ENCODE assay signal across 19 cellular contexts in the genomic region with DNA sequence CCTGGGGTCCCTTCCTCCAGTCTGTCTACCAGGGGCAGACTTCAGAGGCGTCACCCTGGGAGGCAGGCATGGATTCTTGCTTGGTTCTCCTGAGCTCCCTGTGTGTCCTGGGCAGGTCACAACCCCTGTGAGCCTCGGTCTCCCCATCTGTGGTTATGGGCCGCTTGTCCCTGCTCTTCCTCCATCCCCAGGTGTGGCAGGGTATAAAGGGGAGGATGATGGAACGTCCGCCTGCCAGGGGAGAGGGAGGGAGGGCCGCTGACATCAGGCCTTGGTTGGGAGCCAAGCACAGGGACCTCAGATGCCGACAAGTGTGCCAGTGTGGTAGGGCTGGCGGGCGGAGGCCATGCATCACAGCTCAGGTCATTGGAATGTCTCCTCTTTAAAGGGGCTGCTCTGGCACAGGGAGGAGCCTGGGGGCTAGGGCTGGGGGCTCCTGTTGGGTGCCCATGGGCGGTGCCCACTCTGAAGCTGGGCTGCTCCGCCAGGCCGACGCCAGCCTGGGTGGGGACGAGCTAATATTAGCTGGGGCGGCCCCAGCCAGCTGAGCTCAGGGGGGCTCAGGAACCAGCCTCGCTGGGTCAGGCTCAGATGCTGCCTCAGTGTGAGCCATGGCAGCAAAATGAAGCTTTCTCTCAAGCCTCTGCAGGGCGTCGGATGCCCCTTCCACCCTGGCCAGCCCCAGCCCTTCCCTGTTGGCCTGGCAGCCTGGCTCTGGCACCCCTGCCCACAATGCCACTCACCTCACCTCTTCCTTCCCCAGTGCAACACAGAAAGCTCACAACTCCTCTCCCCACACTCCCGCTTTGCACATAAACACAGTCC. TPM values are rescaled to one million over a fixed set of nuclear protein-coding genes. Genes with fewer than 3 reads are reported as not detected.
"Had no signal": no experiment of that assay in that cellular context is flagged by ENCODE, and none has a peak within 500 bp of the region (broad histone marks: within the 10 kb centered on the region; RNA-seq: fewer than 3 reads in every experiment).

No MANE protein-coding gene starts in this region.

- H3K4me1 ChIP-seq: ascending aorta, left lung, thyroid gland had no signal

- ATAC-seq: activated CD4-positive, CD25-positive, alpha-beta regulatory T cell treated with anti-CD3 and anti-CD28 coated beads, Interleukin-2, amount 50 U/mL, for 24 hours; activated naive CD8-positive, alpha-beta T cell treated with anti-CD3 and anti-CD28 coated beads, Interleukin-2, amount 50 U/mL, for 24 hours; gastrocnemius medialis; left lung; natural killer cell treated with Interleukin-12 subunit alpha and Interleukin-12 subunit beta and Interleukin-15 and Interleukin-18, amount 100 ng/mL, for 72 hours; stimulated activated naive B cell treated with anti-CD40 and anti-IgM and Interleukin-4, amounts not matched to agents 10 μg/mL and 1 μg/mL and 100 μg/mL, for 72 hours had no signal

- H3K36me3 ChIP-seq: ascending aorta, gastrocnemius medialis, left lung, thyroid gland, vagina had no signal

- H3K27ac ChIP-seq: ascending aorta, gastrocnemius medialis, left lung, thyroid gland, vagina had no signal

- H3K4me3 Mint-ChIP-seq: activated naive CD4-positive, alpha-beta T cell treated with anti-CD3 and anti-CD28 coated beads for 36 hours; activated naive CD8-positive, alpha-beta T cell treated with anti-CD3 and anti-CD28 coated beads, Interleukin-2, amount 50 U/mL, for 24 hours; natural killer cell treated with Interleukin-12 subunit alpha and Interleukin-12 subunit beta and Interleukin-15 and Interleukin-18, amount 100 ng/mL, for 72 hours; stimulated activated naive B cell treated with anti-CD40 and anti-IgM and Interleukin-4, amounts not matched to agents 10 μg/mL and 1 μg/mL and 100 μg/mL, for 72 hours had no signal

- H3K36me3 Mint-ChIP-seq: natural killer cell treated with Interleukin-12 subunit alpha and Interleukin-12 subunit beta and Interleukin-15 and Interleukin-18, amount 100 ng/mL, for 72 hours; stimulated activated naive B cell treated with anti-CD40 and anti-IgM and Interleukin-4, amounts not matched to agents 10 μg/mL and 1 μg/mL and 100 μg/mL, for 72 hours had no signal

- H3K27me3 ChIP-seq: ascending aorta, gastrocnemius medialis, thyroid gland, vagina had no signal

- DNase-seq: activated CD4-positive, alpha-beta T cell treated with anti-CD3 and anti-CD28 coated beads, Interleukin-2, amount 50 U/mL, for 1 hour; activated naive CD4-positive, alpha-beta T cell treated with anti-CD3 and anti-CD28 coated beads for 36 hours; activated naive CD8-positive, alpha-beta T cell treated with anti-CD3 and anti-CD28 coated beads, Interleukin-2, amount 50 U/mL, for 24 hours; activated T-cell treated with anti-CD3 and anti-CD28 coated beads for 4 hours; erythroblast; gastrocnemius medialis; islet precursor cell; mesenchymal stem cell; stimulated activated CD4-positive, alpha-beta T cell treated with anti-CD3 and anti-CD28 coated beads, Interleukin-2, amount 100 ng/mL, for 48 hours; stimulated activated naive B cell treated with anti-CD40 and anti-IgM and Interleukin-4, amounts not matched to agents 10 μg/mL and 1 μg/mL and 100 μg/mL, for 72 hours; thyroid gland had no signal

- H3K4me1 Mint-ChIP-seq: activated naive CD8-positive, alpha-beta T cell treated with anti-CD3 and anti-CD28 coated beads, Interleukin-2, amount 50 U/mL, for 24 hours; stimulated activated naive B cell treated with anti-CD40 and anti-IgM and Interleukin-4, amounts not matched to agents 10 μg/mL and 1 μg/mL and 100 μg/mL, for 72 hours had no signal

- H3K9me3 Mint-ChIP-seq: activated naive CD4-positive, alpha-beta T cell treated with anti-CD3 and anti-CD28 coated beads for 36 hours; activated naive CD8-positive, alpha-beta T cell treated with anti-CD3 and anti-CD28 coated beads, Interleukin-2, amount 50 U/mL, for 24 hours; natural killer cell treated with Interleukin-12 subunit alpha and Interleukin-12 subunit beta and Interleukin-15 and Interleukin-18, amount 100 ng/mL, for 72 hours; stimulated activated naive B cell treated with anti-CD40 and anti-IgM and Interleukin-4, amounts not matched to agents 10 μg/mL and 1 μg/mL and 100 μg/mL, for 72 hours had no signal

- H3K27ac Mint-ChIP-seq: activated naive CD4-positive, alpha-beta T cell treated with anti-CD3 and anti-CD28 coated beads for 36 hours; activated naive CD8-positive, alpha-beta T cell treated with anti-CD3 and anti-CD28 coated beads, Interleukin-2, amount 50 U/mL, for 24 hours; natural killer cell treated with Interleukin-12 subunit alpha and Interleukin-12 subunit beta and Interleukin-15 and Interleukin-18, amount 100 ng/mL, for 72 hours; stimulated activated naive B cell treated with anti-CD40 and anti-IgM and Interleukin-4, amounts not matched to agents 10 μg/mL and 1 μg/mL and 100 μg/mL, for 72 hours had no signal

- H3K9me3 ChIP-seq: ascending aorta, gastrocnemius medialis, left lung, thyroid gland, vagina had no signal

- H3K4me3 ChIP-seq: ascending aorta, gastrocnemius medialis, left lung, thyroid gland, vagina had no signal

RNA-seq across cellular contexts. Expression of a gene that starts 12.8 kb away (rescaled TPM):
- total RNA-seq: activated CD8-positive, alpha-beta memory T cell treated with anti-CD3 and anti-CD28 coated beads for 36 hours; activated naive CD4-positive, alpha-beta T cell treated with anti-CD3 and anti-CD28 coated beads for 36 hours; ascending aorta; bronchial epithelial cell; left lung; natural killer cell treated with Interleukin-12 subunit alpha and Interleukin-12 subunit beta and Interleukin-15 and Interleukin-18, amount 100 ng/mL, for 72 hours; osteocyte had no signal

RNA-seq across cellular contexts. Expression of a gene that starts 28.0 kb away (rescaled TPM):
- total RNA-seq: activated CD8-positive, alpha-beta memory T cell treated with anti-CD3 and anti-CD28 coated beads for 36 hours; activated naive CD4-positive, alpha-beta T cell treated with anti-CD3 and anti-CD28 coated beads for 36 hours; ascending aorta; bronchial epithelial cell; left lung; natural killer cell treated with Interleukin-12 subunit alpha and Interleukin-12 subunit beta and Interleukin-15 and Interleukin-18, amount 100 ng/mL, for 72 hours; osteocyte; thyroid gland; vagina had no signal
